ENCODE assay signal across 1 cellular context in genomic region chr2:227774011-227774624, GRCh38.
TF ChIP-seq lines count a peak whose summit lies in the region.

No MANE protein-coding gene starts in this region.

TF ChIP-seq in GM23338, 12 proteins besides CTCF, POLR2A, EP300 and RAD21 (continued from another document):
- TF ChIP-seq ETS1 (IDR thresholded peaks at IDR 0.05) (no peak), ZNF114 (CRISPR knock-in tag; IDR thresholded peaks at IDR 0.05) (no peak), JUNB (IDR thresholded peaks at IDR 0.05; ENCODE audit: unreplicated experiment) (no peak), ZNF462 (CRISPR knock-in tag; IDR thresholded peaks at IDR 0.05) (no peak), ZNF331 (CRISPR knock-in tag; IDR thresholded peaks at IDR 0.05; ENCODE audit: low read depth) (no peak), POLR2AphosphoS5 (IDR thresholded peaks at IDR 0.05; ENCODE audit: low read depth) (no peak), NANOG (IDR thresholded peaks at IDR 0.05; ENCODE audit: borderline replicate concordance) (no peak), EZH2 (IDR thresholded peaks at IDR 0.05; ENCODE audit: low read depth, unreplicated experiment) (no peak)
